ENCODE assay signal across 2 cellular contexts in genomic region chr11:134008593-134008992, GRCh38.
TF ChIP-seq lines count a peak whose summit lies in the region.

No MANE protein-coding gene starts in this region.

TF ChIP-seq in HepG2, 621 proteins besides CTCF, POLR2A, EP300 and RAD21 (continued from another document):
- TF ChIP-seq CREB1 (IDR thresholded peaks at IDR 0.05): peak; percentile 93
- TF ChIP-seq CREB1 (CRISPR knock-in tag; IDR thresholded peaks at IDR 0.05): no peak
- no peak for TF ChIP-seq HDAC6 (IDR thresholded peaks at IDR 0.05; ENCODE audit: low read depth, low read length)
- TF ChIP-seq MEF2D (CRISPR knock-in tag; IDR thresholded peaks at IDR 0.05): no peak
- no peak for TF ChIP-seq ZNF616 (CRISPR knock-in tag; IDR thresholded peaks at IDR 0.05; ENCODE audit: low read depth)
- no peak for TF ChIP-seq FOXM1 (CRISPR knock-in tag; IDR thresholded peaks at IDR 0.05)
- TF ChIP-seq, protein P1, sequence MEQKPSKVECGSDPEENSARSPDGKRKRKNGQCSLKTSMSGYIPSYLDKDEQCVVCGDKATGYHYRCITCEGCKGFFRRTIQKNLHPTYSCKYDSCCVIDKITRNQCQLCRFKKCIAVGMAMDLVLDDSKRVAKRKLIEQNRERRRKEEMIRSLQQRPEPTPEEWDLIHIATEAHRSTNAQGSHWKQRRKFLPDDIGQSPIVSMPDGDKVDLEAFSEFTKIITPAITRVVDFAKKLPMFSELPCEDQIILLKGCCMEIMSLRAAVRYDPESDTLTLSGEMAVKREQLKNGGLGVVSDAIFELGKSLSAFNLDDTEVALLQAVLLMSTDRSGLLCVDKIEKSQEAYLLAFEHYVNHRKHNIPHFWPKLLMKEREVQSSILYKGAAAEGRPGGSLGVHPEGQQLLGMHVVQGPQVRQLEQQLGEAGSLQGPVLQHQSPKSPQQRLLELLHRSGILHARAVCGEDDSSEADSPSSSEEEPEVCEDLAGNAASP (CRISPR knock-in tag; IDR thresholded peaks at IDR 0.05; ENCODE audit: borderline replicate concordance): no peak
- TF ChIP-seq KDM3A (CRISPR knock-in tag; IDR thresholded peaks at IDR 0.05; ENCODE audit: low read depth): no peak
TF ChIP-seq in HepG2: peak in this region for 2.

TF ChIP-seq in SK-N-SH treated with all-trans-retinoic acid at 6 μM for 48 hours, 23 proteins besides CTCF, POLR2A, EP300 and RAD21 (continued from another document):
- TF ChIP-seq, protein P2, sequence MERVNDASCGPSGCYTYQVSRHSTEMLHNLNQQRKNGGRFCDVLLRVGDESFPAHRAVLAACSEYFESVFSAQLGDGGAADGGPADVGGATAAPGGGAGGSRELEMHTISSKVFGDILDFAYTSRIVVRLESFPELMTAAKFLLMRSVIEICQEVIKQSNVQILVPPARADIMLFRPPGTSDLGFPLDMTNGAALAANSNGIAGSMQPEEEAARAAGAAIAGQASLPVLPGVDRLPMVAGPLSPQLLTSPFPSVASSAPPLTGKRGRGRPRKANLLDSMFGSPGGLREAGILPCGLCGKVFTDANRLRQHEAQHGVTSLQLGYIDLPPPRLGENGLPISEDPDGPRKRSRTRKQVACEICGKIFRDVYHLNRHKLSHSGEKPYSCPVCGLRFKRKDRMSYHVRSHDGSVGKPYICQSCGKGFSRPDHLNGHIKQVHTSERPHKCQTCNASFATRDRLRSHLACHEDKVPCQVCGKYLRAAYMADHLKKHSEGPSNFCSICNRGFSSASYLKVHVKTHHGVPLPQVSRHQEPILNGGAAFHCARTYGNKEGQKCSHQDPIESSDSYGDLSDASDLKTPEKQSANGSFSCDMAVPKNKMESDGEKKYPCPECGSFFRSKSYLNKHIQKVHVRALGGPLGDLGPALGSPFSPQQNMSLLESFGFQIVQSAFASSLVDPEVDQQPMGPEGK (CRISPR knock-in tag; IDR thresholded peaks at IDR 0.05; ENCODE audit: borderline replicate concordance): no peak
- TF ChIP-seq RARB (CRISPR knock-in tag; IDR thresholded peaks at IDR 0.05) (no peak), ZFP30 (CRISPR knock-in tag; IDR thresholded peaks at IDR 0.05) (no peak), TCF4 (CRISPR knock-in tag; IDR thresholded peaks at IDR 0.05; ENCODE audit: borderline replicate concordance) (no peak), ZNF70 (CRISPR knock-in tag; IDR thresholded peaks at IDR 0.05) (no peak), ARNTL (CRISPR knock-in tag; IDR thresholded peaks at IDR 0.05; ENCODE audit: borderline replicate concordance, low read depth) (no peak), ZNF565 (CRISPR knock-in tag; conservative IDR thresholded peaks at IDR 0.05; ENCODE audit: low read depth) (no peak), ZNF8 (CRISPR knock-in tag; IDR thresholded peaks at IDR 0.05) (no peak), GLIS3 (CRISPR knock-in tag; IDR thresholded peaks at IDR 0.05) (no peak), TOX (CRISPR knock-in tag; IDR thresholded peaks at IDR 0.05; ENCODE audit: borderline replicate concordance) (no peak), SNAI2 (CRISPR knock-in tag; IDR thresholded peaks at IDR 0.05) (no peak)
- TF ChIP-seq, protein P3, sequence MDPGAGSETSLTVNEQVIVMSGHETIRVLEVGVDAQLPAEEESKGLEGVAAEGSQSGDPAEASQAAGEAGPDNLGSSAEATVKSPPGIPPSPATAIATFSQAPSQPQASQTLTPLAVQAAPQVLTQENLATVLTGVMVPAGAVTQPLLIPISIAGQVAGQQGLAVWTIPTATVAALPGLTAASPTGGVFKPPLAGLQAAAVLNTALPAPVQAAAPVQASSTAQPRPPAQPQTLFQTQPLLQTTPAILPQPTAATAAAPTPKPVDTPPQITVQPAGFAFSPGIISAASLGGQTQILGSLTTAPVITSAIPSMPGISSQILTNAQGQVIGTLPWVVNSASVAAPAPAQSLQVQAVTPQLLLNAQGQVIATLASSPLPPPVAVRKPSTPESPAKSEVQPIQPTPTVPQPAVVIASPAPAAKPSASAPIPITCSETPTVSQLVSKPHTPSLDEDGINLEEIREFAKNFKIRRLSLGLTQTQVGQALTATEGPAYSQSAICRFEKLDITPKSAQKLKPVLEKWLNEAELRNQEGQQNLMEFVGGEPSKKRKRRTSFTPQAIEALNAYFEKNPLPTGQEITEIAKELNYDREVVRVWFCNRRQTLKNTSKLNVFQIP (CRISPR knock-in tag; IDR thresholded peaks at IDR 0.05; ENCODE audit: borderline replicate concordance, low read depth): no peak
